ENCODE assay signal across 8 cellular contexts in genomic region chr1:182839209-182840065, GRCh38. TPM values are rescaled to one million over a fixed set of nuclear protein-coding genes. Genes with fewer than 3 reads are reported as not detected.
DNase-seq lines count a peak whose midpoint lies in the region; ATAC-seq and TF ChIP-seq lines count a peak whose summit lies in the region.

Gene DHX9, plus strand, starts transcription at chr1:182839347. Its CDS starts 3,220 bp downstream, at chr1:182842567.

- H3K36me3 Mint-ChIP-seq in activated B cell treated with CpG ODN at 0.5 μM for 24 hours (ENCODE audit: low read depth) = peaks cover 38% of the 10 kb centered on the region

- no peaks in the 10 kb centered on the region for H3K27me3 Mint-ChIP-seq in activated B cell treated with CpG ODN at 0.5 μM for 24 hours

- CTCF ChIA-PET in activated B cell treated with CpG ODN at 0.5 μM for 24 hours (lab: Charles Lee) = interaction anchor here (0.9 to 1.6 kb wide), 4 partner anchors 45 to 242 kb away, joined by 3 to 4 read pairs (median 4); no protein-coding TSS in a partner anchor

- H3K4me1 Mint-ChIP-seq in activated B cell treated with CpG ODN at 0.5 μM for 24 hours = peaks cover 39% of the 10 kb centered on the region

- H3K27ac ChIP-seq in caudate nucleus (ENCODE audit: low read depth, low read length) = peak within 1 kb of the TSS; percentile 97

- peak; percentile 97 for TF ChIP-seq POLR2A in GM18951 (IDR thresholded peaks at IDR 0.05; ENCODE audit: extremely low read depth, insufficient read depth, insufficient read length)

- DNase-seq in AG08396 (ENCODE audit: low spot score) (peak; percentile 99), NCI-H226 (peak; percentile 74), activated B cell treated with CpG ODN at 0.5 μM for 24 hours (peak; percentile 99), caudate nucleus (lab: John Stamatoyannopoulos, UW) (peak; percentile 55 to 96 (median 90)), inferior parietal cortex (ENCODE audit: extremely low spot score) (peak; percentile 88)
- DNase-seq in stimulated activated CD4-positive, alpha-beta T cell treated with anti-CD3 and anti-CD28 coated beads, Interleukin-12 subunit alpha, Interleukin-12 subunit beta, amount 100 ng/mL, for 24 hours (ENCODE audit: low read depth in 2 of 2) = peak; percentile 91 to 92

- no peaks in the 10 kb centered on the region for H3K9me3 Mint-ChIP-seq in activated B cell treated with CpG ODN at 0.5 μM for 24 hours

- POLR2A ChIA-PET in activated B cell treated with CpG ODN at 0.5 μM for 24 hours (lab: Charles Lee) = interaction anchor here (0.5 to 2.9 kb wide), 7 partner anchors 10 to 633 kb away, joined by 3 to 9 read pairs (median 5); partner anchors contain the start of genes NPL and SMG7

- ATAC-seq in HG03196 (IDR thresholded peaks at IDR 0.05; ENCODE audit: unreplicated experiment) = peak; percentile 75
- peak; percentile 82 for ATAC-seq in activated B cell treated with CpG ODN at 0.5 μM for 24 hours (ENCODE audit: low read depth)

- peak within 1 kb of the TSS; percentile 98 for H3K27ac Mint-ChIP-seq in activated B cell treated with CpG ODN at 0.5 μM for 24 hours

- H3K4me3 Mint-ChIP-seq in activated B cell treated with CpG ODN at 0.5 μM for 24 hours = peak within 1 kb of the TSS; percentile 92

- no peak for TF ChIP-seq CTCF in activated B cell treated with CpG ODN at 0.5 μM for 24 hours (IDR thresholded peaks at IDR 0.05)

- intact Hi-C loops in activated B cell treated with CpG ODN at 0.5 μM for 24 hours (cut with micrococcal nuclease) = loop anchor here (1.0 to 5.0 kb wide), 10 partner anchors 38 to 812 kb away; partner anchors contain the start of genes LAMC1, NPL, RGS16 and RNASEL

- in situ Hi-C loops in GM18951 (cut with MboI; ENCODE audit: low sequenced_read_pairs, unreplicated experiment) = no loop called here

RNA-seq across cellular contexts. Expression of gene DHX9, which starts in this region (rescaled TPM):
- 265 and 266 TPM in 2 replicates for total RNA-seq in activated B cell treated with CpG ODN at 0.5 μM for 24 hours

Comparison
In these comparisons a context has a peak if more than half of its experiments do, and no peak if none do; other contexts are left out.
1. Peak in every context shown above with its lines: DNase-seq, ATAC-seq and H3K27ac ChIP-seq.